ENCODE assay signal across 9 cellular contexts in genomic region chr4:71270901-71271300, GRCh38.
DNase-seq lines count a peak whose midpoint lies in the region; TF ChIP-seq lines count a peak whose summit lies in the region.
"Had no signal": no experiment of that assay in that cellular context is flagged by ENCODE, and none has a peak within 500 bp of the region (broad histone marks: within the 10 kb centered on the region; RNA-seq: fewer than 3 reads in every experiment).

No MANE protein-coding gene starts in this region.

- H3K27ac ChIP-seq in PC-9, result no peak overlapping the region
- no peak overlapping the region for H3K27ac ChIP-seq in hepatocyte

- no peaks in the 10 kb centered on the region for H3K9me3 Mint-ChIP-seq in activated naive CD4-positive, alpha-beta T cell treated with anti-CD3 and anti-CD28 coated beads, Interleukin-2, amount 10 ng/mL, durations not matched to agents 7 days and 5 days
- H3K9me3 Mint-ChIP-seq: dendritic cell treated with granulocyte-macrophage colony-stimulating factor and Interleukin-4, amounts not matched to agents 40 ng/mL and 50 ng/mL, for 4 days had no signal

- H3K9me2 ChIP-seq in PC-9 (ENCODE audit: insufficient read depth), result no peaks in the 10 kb centered on the region
- H3K9me2 ChIP-seq in hepatocyte (replicated peaks; ENCODE audit: insufficient read depth), result no peaks in the 10 kb centered on the region

- POLR2A ChIA-PET in PC-9 (lab: Charles Lee; ENCODE audit: unreplicated experiment), result no interaction called here

- H3K36me3 Mint-ChIP-seq in activated naive CD4-positive, alpha-beta T cell treated with anti-CD3 and anti-CD28 coated beads, Interleukin-2, amount 10 ng/mL, durations not matched to agents 7 days and 5 days, result no peaks in the 10 kb centered on the region

- TF ChIP-seq CTCF in HFF-Myc (IDR thresholded peaks at IDR 0.05; ENCODE audit: low read depth, low read length, missing control alignments) (peak; percentile 44), PC-9 (conservative IDR thresholded peaks at IDR 0.05) (peak; percentile 53), hepatocyte (IDR thresholded peaks at IDR 0.05; ENCODE audit: poor library complexity) (peak; percentile 51)

- H3K27ac Mint-ChIP-seq in activated naive CD4-positive, alpha-beta T cell treated with anti-CD3 and anti-CD28 coated beads, Interleukin-2, amount 10 ng/mL, durations not matched to agents 7 days and 5 days, result no peak overlapping the region
- H3K27ac Mint-ChIP-seq: dendritic cell treated with granulocyte-macrophage colony-stimulating factor and Interleukin-4, amounts not matched to agents 40 ng/mL and 50 ng/mL, for 4 days had no signal

- no peak overlapping the region for H3K4me3 Mint-ChIP-seq in activated naive CD4-positive, alpha-beta T cell treated with anti-CD3 and anti-CD28 coated beads, Interleukin-2, amount 10 ng/mL, durations not matched to agents 7 days and 5 days
- H3K4me3 Mint-ChIP-seq: dendritic cell treated with granulocyte-macrophage colony-stimulating factor and Interleukin-4, amounts not matched to agents 40 ng/mL and 50 ng/mL, for 4 days had no signal

- peaks cover 4% of the 10 kb centered on the region for H3K27me3 Mint-ChIP-seq in activated naive CD4-positive, alpha-beta T cell treated with anti-CD3 and anti-CD28 coated beads, Interleukin-2, amount 10 ng/mL, durations not matched to agents 7 days and 5 days

- peaks cover 13% of the 10 kb centered on the region for H3K4me1 Mint-ChIP-seq in activated naive CD4-positive, alpha-beta T cell treated with anti-CD3 and anti-CD28 coated beads, Interleukin-2, amount 10 ng/mL, durations not matched to agents 7 days and 5 days

- DNase-seq in activated naive CD4-positive, alpha-beta T cell treated with anti-CD3 and anti-CD28 coated beads, Interleukin-2, amount 10 ng/mL, durations not matched to agents 7 days and 5 days, result peak; percentile 42
- DNase-seq in activated naive CD4-positive, alpha-beta T cell treated with anti-CD3 and anti-CD28 coated beads, Interleukin-2, amount 50 U/mL, for 16 hours, result no peak
- DNase-seq in HFF-Myc (ENCODE audit: extremely low read depth, low read depth) (no peak), PC-9 (no peak), hepatocyte (ENCODE audit: low spot score) (peak; percentile 46), T1000 (lab: John Stamatoyannopoulos, UW) (no peak), SIG-M5 (lab: John Stamatoyannopoulos, UW) (no peak), SIG-M5 treated with dmso at 0.1 percent for 504 hours (lab: John Stamatoyannopoulos, UW; ENCODE audit: unreplicated experiment) (no peak)

- 30% methylated on average over 1 of the region's 1 CpG for WGBS in hepatocyte (ENCODE audit: low lambda C conversion rate, missing lambda C conversion rate)

- no TSS peak for BruUV-seq in PC-9 (replicated peaks; lab: Mats Ljungman, UMichigan)

- H3K79me2 ChIP-seq in PC-9 (ENCODE audit: low read depth), result no peaks in the 10 kb centered on the region
- no peaks in the 10 kb centered on the region for H3K79me2 ChIP-seq in hepatocyte

- H3K9me3 ChIP-seq in PC-9 (ENCODE audit: insufficient read depth, low read depth) (no peaks in the 10 kb centered on the region), hepatocyte (ENCODE audit: low read depth) (no peaks in the 10 kb centered on the region)

- no peak overlapping the region for H3K4me2 ChIP-seq in PC-9
- no peak overlapping the region for H3K4me2 ChIP-seq in hepatocyte

- intact Hi-C loops in PC-9 (cut with micrococcal nuclease; ENCODE audit: unreplicated experiment), result loop anchor here (1.0 kb wide), 1 partner anchor 438 kb away; no protein-coding TSS in a partner anchor

- no peaks in the 10 kb centered on the region for H4K20me1 ChIP-seq in PC-9 (ENCODE audit: insufficient read depth)
- H4K20me1 ChIP-seq in hepatocyte (ENCODE audit: insufficient read depth, poor library complexity, severe bottlenecking), result no peaks in the 10 kb centered on the region

- CTCF ChIA-PET in activated naive CD4-positive, alpha-beta T cell treated with anti-CD3 and anti-CD28 coated beads, Interleukin-2, amount 10 ng/mL, durations not matched to agents 7 days and 5 days (lab: Charles Lee), result interaction anchor here (0.7 kb wide), 1 partner anchor 1032 kb away, joined by 3 read pairs; no protein-coding TSS in a partner anchor
- CTCF ChIA-PET in PC-9 (lab: Charles Lee), result no interaction called here

- no peak overlapping the region for H3K4me3 ChIP-seq in HFF-Myc (replicated peaks; ENCODE audit: low read depth, low read length)
- H3K4me3 ChIP-seq in PC-9, result no peak overlapping the region
- no peak overlapping the region for H3K4me3 ChIP-seq in hepatocyte

- H3K36me3 ChIP-seq in PC-9 (ENCODE audit: low read depth) (no peaks in the 10 kb centered on the region), hepatocyte (replicated peaks; ENCODE audit: insufficient read depth, low read depth) (no peaks in the 10 kb centered on the region)

- no peak overlapping the region for H2AFZ ChIP-seq in PC-9
- H2AFZ ChIP-seq in hepatocyte, result no peak overlapping the region

- no peaks in the 10 kb centered on the region for H3F3A ChIP-seq in PC-9 (ENCODE audit: insufficient read depth, low read depth)

- no peaks in the 10 kb centered on the region for H3K27me3 ChIP-seq in PC-9 (ENCODE audit: insufficient read depth, low read depth)
- H3K27me3 ChIP-seq in hepatocyte, result no peaks in the 10 kb centered on the region

- H3K4me1 ChIP-seq in PC-9 (replicated peaks; ENCODE audit: insufficient read depth) (no peaks in the 10 kb centered on the region), hepatocyte (ENCODE audit: insufficient read depth) (no peaks in the 10 kb centered on the region)

Comparison
In these comparisons a context has a peak if more than half of its experiments do, and no peak if none do; other contexts are left out.
1. DNase-seq: peak in activated naive CD4-positive, alpha-beta T cell treated with anti-CD3 and anti-CD28 coated beads, Interleukin-2, amount 10 ng/mL, durations not matched to agents 7 days and 5 days (single experiment) and hepatocyte (single experiment); none in activated naive CD4-positive, alpha-beta T cell treated with anti-CD3 and anti-CD28 coated beads, Interleukin-2, amount 50 U/mL, for 16 hours (single experiment), HFF-Myc (single experiment), PC-9 (0 of 2), T1000 (single experiment), SIG-M5 (single experiment) and SIG-M5 treated with dmso at 0.1 percent for 504 hours (single experiment).
2. Peak in every context shown above with its lines, with median percentiles within 50 percentile points of each other: CTCF ChIP-seq.